In the genomic region with DNA sequence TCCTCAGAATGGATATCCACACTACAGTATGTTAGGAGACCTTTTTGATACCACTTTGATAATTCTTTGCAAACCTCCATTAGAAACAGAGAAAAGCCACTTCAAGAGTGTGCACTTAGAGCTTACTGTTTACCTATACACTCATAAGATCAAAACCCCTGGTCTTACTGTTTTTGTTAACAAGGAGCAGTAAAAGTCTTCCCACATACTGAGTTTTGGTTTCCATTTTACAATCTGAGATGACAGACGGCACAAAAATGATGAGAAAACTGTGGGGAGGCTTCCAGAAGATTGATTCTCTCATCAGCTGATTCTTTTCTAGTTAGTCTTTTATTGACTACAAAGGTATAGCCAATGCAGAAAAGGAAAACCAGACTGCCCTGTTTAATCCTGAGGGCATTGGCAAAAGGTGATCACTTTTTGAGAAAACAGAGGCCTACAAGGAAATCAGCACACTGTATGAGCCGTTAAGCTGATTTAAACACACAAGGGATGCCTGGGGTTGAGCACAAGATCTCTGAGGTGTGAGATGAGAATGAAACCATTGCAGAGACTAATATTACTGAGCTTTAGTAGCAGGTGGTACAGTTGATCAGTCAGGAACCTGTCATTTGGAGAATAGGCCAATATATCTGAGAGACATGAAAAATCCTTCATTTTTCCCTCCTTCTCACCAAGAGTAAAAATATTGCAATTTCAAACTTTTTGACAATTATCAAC, we compare ENCODE assay signal across 12 cellular contexts.
DNase-seq lines count a peak whose midpoint lies in the region; ATAC-seq and TF ChIP-seq lines count a peak whose summit lies in the region.
"Had no signal": no experiment of that assay in that cellular context is flagged by ENCODE, and none has a peak within 500 bp of the region (broad histone marks: within the 10 kb centered on the region; RNA-seq: fewer than 3 reads in every experiment).

No MANE protein-coding gene starts in this region.

- H4K20me1 ChIP-seq in neural progenitor cell (ENCODE audit: low read depth), result no peaks in the 10 kb centered on the region

- H3K9ac ChIP-seq in neural progenitor cell, result no peak overlapping the region

- H3K4me1 ChIP-seq in neural progenitor cell, result peaks cover 14% of the 10 kb centered on the region
- H3K4me1 ChIP-seq: Caco-2 had no signal

- H3K27me3 ChIP-seq in neural progenitor cell, result no peaks in the 10 kb centered on the region
- H3K27me3 ChIP-seq: cardiac muscle cell had no signal

- H3K36me3 ChIP-seq in neural progenitor cell, result no peaks in the 10 kb centered on the region
- H3K36me3 ChIP-seq: cardiac muscle cell had no signal

- no peak overlapping the region for H3K4me3 Mint-ChIP-seq in neural progenitor cell
- H3K4me3 Mint-ChIP-seq: activated CD4-positive, alpha-beta T cell treated with anti-CD3 and anti-CD28 coated beads, Interleukin-2, amount 10 ng/mL, durations not matched to agents 7 days and 5 days had no signal

- no peak overlapping the region for H3K4me2 ChIP-seq in neural progenitor cell

- H3F3A ChIP-seq in neural progenitor cell (ENCODE audit: low read depth), result no peaks in the 10 kb centered on the region

- no peaks in the 10 kb centered on the region for H3K27me3 Mint-ChIP-seq in neural progenitor cell (ENCODE audit: insufficient read depth, low read depth)
- H3K27me3 Mint-ChIP-seq: activated CD4-positive, alpha-beta T cell treated with anti-CD3 and anti-CD28 coated beads, Interleukin-2, amount 10 ng/mL, durations not matched to agents 7 days and 5 days had no signal

- peaks cover 3% of the 10 kb centered on the region for H3K4me1 Mint-ChIP-seq in neural progenitor cell
- H3K4me1 Mint-ChIP-seq: activated CD4-positive, alpha-beta T cell treated with anti-CD3 and anti-CD28 coated beads, Interleukin-2, amount 10 ng/mL, durations not matched to agents 7 days and 5 days had no signal

- no peak overlapping the region for H2AFZ ChIP-seq in neural progenitor cell (replicated peaks)

- no peaks in the 10 kb centered on the region for H3K36me3 Mint-ChIP-seq in neural progenitor cell

- no peak overlapping the region for H3K4me3 ChIP-seq in neural progenitor cell
- H3K4me3 ChIP-seq: cardiac muscle cell had no signal

- no peaks in the 10 kb centered on the region for H3K9me3 ChIP-seq in neural progenitor cell (ENCODE audit: low read depth)
- H3K9me3 ChIP-seq: Caco-2 had no signal

- no peak for TF ChIP-seq CTCF in neural progenitor cell (IDR thresholded peaks at IDR 0.05)

- ATAC-seq in GM19035 (IDR thresholded peaks at IDR 0.05; ENCODE audit: unreplicated experiment), result peak; percentile 97
- ATAC-seq in GM21723 (IDR thresholded peaks at IDR 0.05; ENCODE audit: unreplicated experiment), result peak; percentile 83
- peak; percentile 59 for ATAC-seq in HG03139 (IDR thresholded peaks at IDR 0.05; ENCODE audit: unreplicated experiment)
- ATAC-seq in esophagus mucosa, result no peak

- H3K79me2 ChIP-seq in neural progenitor cell (ENCODE audit: low read depth), result no peaks in the 10 kb centered on the region

- no peak overlapping the region for H3K27ac Mint-ChIP-seq in neural progenitor cell
- H3K27ac Mint-ChIP-seq: activated CD4-positive, alpha-beta T cell treated with anti-CD3 and anti-CD28 coated beads, Interleukin-2, amount 10 ng/mL, durations not matched to agents 7 days and 5 days had no signal

- DNase-seq in neural progenitor cell (ENCODE audit: low spot score) (peak; percentile 19), ureter (ENCODE audit: low spot score) (no peak), retina (no peak)
- DNase-seq: activated CD4-positive, alpha-beta T cell treated with anti-CD3 and anti-CD28 coated beads, Interleukin-2, amount 10 ng/mL, durations not matched to agents 7 days and 5 days; activated gamma-delta T cell; Caco-2 had no signal

- H3K27ac ChIP-seq in neural progenitor cell, result no peak overlapping the region
- H3K27ac ChIP-seq: cardiac muscle cell, epithelial cell of prostate had no signal

- H3K9me3 Mint-ChIP-seq in neural progenitor cell, result no peaks in the 10 kb centered on the region
- H3K9me3 Mint-ChIP-seq: activated CD4-positive, alpha-beta T cell treated with anti-CD3 and anti-CD28 coated beads, Interleukin-2, amount 10 ng/mL, durations not matched to agents 7 days and 5 days had no signal
